In the genomic region with DNA sequence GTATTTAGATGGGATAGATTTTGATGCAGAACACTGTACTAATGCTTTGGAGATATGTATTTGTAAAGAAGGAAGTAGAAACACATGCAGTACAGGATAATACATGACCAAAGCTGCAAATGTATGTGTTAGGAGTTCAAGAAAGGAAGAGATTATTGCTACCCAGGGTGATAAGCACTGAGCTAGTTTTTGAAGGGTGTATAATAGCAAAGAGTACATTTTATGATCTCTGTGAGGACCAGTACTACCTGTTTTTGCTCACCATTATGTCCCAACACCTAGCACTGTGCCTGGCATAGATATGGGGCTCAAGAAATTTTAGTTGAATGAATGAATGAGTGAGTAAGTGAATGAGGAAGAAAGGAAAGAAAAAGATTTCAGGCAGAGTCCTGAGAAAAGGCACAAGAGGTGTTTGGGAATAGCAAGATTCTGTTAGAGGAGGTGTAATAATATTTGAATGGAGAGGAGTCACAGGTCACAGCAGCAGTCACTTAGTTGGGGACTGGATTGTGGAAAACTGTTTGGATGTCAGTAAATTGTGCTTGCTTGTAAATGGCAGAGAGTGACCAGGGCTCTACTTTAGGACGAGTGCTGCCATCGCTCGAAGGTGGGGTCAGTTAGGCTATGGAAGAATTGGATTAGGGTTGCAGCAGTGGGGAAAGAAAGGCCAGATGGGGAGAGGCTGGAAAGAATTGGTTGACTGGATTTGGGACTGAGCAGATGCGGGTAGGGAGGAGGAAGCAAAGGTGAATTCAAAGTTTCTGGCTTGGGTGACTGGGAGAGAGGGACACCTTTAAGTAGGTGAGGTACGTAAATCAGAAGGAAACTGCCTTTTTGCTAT, we compare ENCODE assay signal across 9 cellular contexts. TPM values are rescaled to one million over a fixed set of nuclear protein-coding genes. Genes with fewer than 3 reads are reported as not detected.
A peak's percentile ranks its signal among the peaks of the same experiment; 100 is the strongest.
DNase-seq lines count a peak whose midpoint lies in the region; ATAC-seq and TF ChIP-seq lines count a peak whose summit lies in the region.
"Had no signal": no experiment of that assay in that cellular context is flagged by ENCODE, and none has a peak within 500 bp of the region (broad histone marks: within the 10 kb centered on the region; RNA-seq: fewer than 3 reads in every experiment).

No MANE protein-coding gene starts in this region.

- no peaks in the 10 kb centered on the region for H3K9me3 Mint-ChIP-seq in activated T-cell treated with anti-CD3 and anti-CD28 coated beads, Interleukin-2, amount 50 U/mL, for 72 hours
- no peaks in the 10 kb centered on the region for H3K9me3 Mint-ChIP-seq in WTC11
- H3K9me3 Mint-ChIP-seq in stimulated activated effector memory CD8-positive, alpha-beta T cell treated with anti-CD3 and anti-CD28 coated beads, Interleukin-12 subunit alpha, Interleukin-12 subunit beta, amount 100 ng/mL, for 72 hours, result no peaks in the 10 kb centered on the region

- DNase-seq in activated T-cell treated with anti-CD3 and anti-CD28 coated beads, Interleukin-2, amount 50 U/mL, for 72 hours, result no peak
- DNase-seq in activated T-cell treated with anti-CD3 and anti-CD28 coated beads for 4 hours (no peak), WTC11 (ENCODE audit: low spot score) (no peak), ureter (ENCODE audit: low spot score) (no peak), GOT3 (lab: John Stamatoyannopoulos, UW) (no peak), GM03348 (ENCODE audit: low spot score) (no peak)
- DNase-seq in stimulated activated effector memory CD8-positive, alpha-beta T cell treated with anti-CD3 and anti-CD28 coated beads, Interleukin-12 subunit alpha, Interleukin-12 subunit beta, amount 100 ng/mL, for 72 hours (ENCODE audit: low spot score in 2 of 2), result no peak
- DNase-seq: NCI-H1048 had no signal

- POLR2A ChIA-PET in WTC11 (lab: Charles Lee), result no interaction called here

- H3K36me3 Mint-ChIP-seq in activated T-cell treated with anti-CD3 and anti-CD28 coated beads, Interleukin-2, amount 50 U/mL, for 72 hours (ENCODE audit: insufficient read depth in 2 of 2), result peaks cover 4 to 10% of the 10 kb centered on the region in 2 donors
- H3K36me3 Mint-ChIP-seq in WTC11, result peaks cover 8% of the 10 kb centered on the region; the same call in 1 of the 2 replicates
- H3K36me3 Mint-ChIP-seq in stimulated activated effector memory CD8-positive, alpha-beta T cell treated with anti-CD3 and anti-CD28 coated beads, Interleukin-12 subunit alpha, Interleukin-12 subunit beta, amount 100 ng/mL, for 72 hours, result peaks cover 46% of the 10 kb centered on the region

- H3K27ac Mint-ChIP-seq in activated T-cell treated with anti-CD3 and anti-CD28 coated beads, Interleukin-2, amount 50 U/mL, for 72 hours, result peak overlapping the region; percentile 8
- H3K27ac Mint-ChIP-seq in WTC11, result peak overlapping the region; percentile 76
- H3K27ac Mint-ChIP-seq in stimulated activated effector memory CD8-positive, alpha-beta T cell treated with anti-CD3 and anti-CD28 coated beads, Interleukin-12 subunit alpha, Interleukin-12 subunit beta, amount 100 ng/mL, for 72 hours, result peak overlapping the region; percentile 41

- no peaks in the 10 kb centered on the region for H3K27me3 Mint-ChIP-seq in activated T-cell treated with anti-CD3 and anti-CD28 coated beads, Interleukin-2, amount 50 U/mL, for 72 hours (ENCODE audit: low read depth)
- H3K27me3 Mint-ChIP-seq in WTC11 (ENCODE audit: low read depth), result no peaks in the 10 kb centered on the region

- H3K4me1 Mint-ChIP-seq in activated T-cell treated with anti-CD3 and anti-CD28 coated beads, Interleukin-2, amount 50 U/mL, for 72 hours (ENCODE audit: low read depth), result peaks cover 74% of the 10 kb centered on the region
- peaks cover 41% of the 10 kb centered on the region for H3K4me1 Mint-ChIP-seq in WTC11
- H3K4me1 Mint-ChIP-seq in stimulated activated effector memory CD8-positive, alpha-beta T cell treated with anti-CD3 and anti-CD28 coated beads, Interleukin-12 subunit alpha, Interleukin-12 subunit beta, amount 100 ng/mL, for 72 hours, result peaks cover 56% of the 10 kb centered on the region

- TF ChIP-seq CTCF in WTC11 (IDR thresholded peaks at IDR 0.05), result no peak

- H3K4me3 Mint-ChIP-seq in activated T-cell treated with anti-CD3 and anti-CD28 coated beads, Interleukin-2, amount 50 U/mL, for 72 hours, result peak overlapping the region in 1 of 2 donors; percentile 35
- H3K4me3 Mint-ChIP-seq in WTC11, result no peak overlapping the region
- peak overlapping the region; percentile 33 for H3K4me3 Mint-ChIP-seq in stimulated activated effector memory CD8-positive, alpha-beta T cell treated with anti-CD3 and anti-CD28 coated beads, Interleukin-12 subunit alpha, Interleukin-12 subunit beta, amount 100 ng/mL, for 72 hours

- no peak for ATAC-seq in activated T-cell treated with anti-CD3 and anti-CD28 coated beads, Interleukin-2, amount 50 U/mL, for 72 hours (replicated peaks in 1 of 2)
- ATAC-seq in WTC11 (no peak), esophagus mucosa (peak; percentile 71)
- no peak for ATAC-seq in stimulated activated effector memory CD8-positive, alpha-beta T cell treated with anti-CD3 and anti-CD28 coated beads, Interleukin-12 subunit alpha, Interleukin-12 subunit beta, amount 100 ng/mL, for 72 hours

- CTCF ChIA-PET in WTC11 (lab: Charles Lee), result no interaction called here

TF ChIP-seq in WTC11, 78 proteins besides CTCF, POLR2A, EP300 and RAD21:
- TF ChIP-seq ZNF512 (CRISPR knock-in tag; IDR thresholded peaks at IDR 0.05; ENCODE audit: borderline replicate concordance), result no peak
- TF ChIP-seq ZNF396 (CRISPR knock-in tag; IDR thresholded peaks at IDR 0.05; ENCODE audit: borderline replicate concordance), result no peak
- TF ChIP-seq ZBTB21 (CRISPR knock-in tag; IDR thresholded peaks at IDR 0.05; ENCODE audit: borderline replicate concordance), result no peak
- TF ChIP-seq AFF4 (CRISPR knock-in tag; IDR thresholded peaks at IDR 0.05; ENCODE audit: borderline replicate concordance), result no peak
- TF ChIP-seq TEAD1 (CRISPR knock-in tag; IDR thresholded peaks at IDR 0.05), result no peak
- TF ChIP-seq ZNF671 (CRISPR knock-in tag; IDR thresholded peaks at IDR 0.05), result no peak
- TF ChIP-seq CREB1 (CRISPR knock-in tag; IDR thresholded peaks at IDR 0.05), result no peak

RNA-seq across cellular contexts. Expression of gene CDC14A, which starts 9.2 kb away (rescaled TPM):
- 10 to 100 TPM; 17.8 to 24.1 TPM for total RNA-seq in activated T-cell treated with anti-CD3 and anti-CD28 coated beads, Interleukin-2, amount 50 U/mL, for 72 hours
- total RNA-seq in WTC11 (2021) (8.7 to 11.1 TPM (median 10.3 TPM) in 3 replicates), esophagus mucosa (2.7 TPM), ureter (14.3 TPM)

Comparison
In these comparisons a context has a peak if more than half of its experiments do, and no peak if none do; other contexts are left out.
1. H3K27ac Mint-ChIP-seq: peak in every context shown above with its lines; median percentile 76 in WTC11; 41 in stimulated activated effector memory CD8-positive, alpha-beta T cell treated with anti-CD3 and anti-CD28 coated beads, Interleukin-12 subunit alpha, Interleukin-12 subunit beta, amount 100 ng/mL, for 72 hours; 8 in activated T-cell treated with anti-CD3 and anti-CD28 coated beads, Interleukin-2, amount 50 U/mL, for 72 hours.